In the genomic region with DNA sequence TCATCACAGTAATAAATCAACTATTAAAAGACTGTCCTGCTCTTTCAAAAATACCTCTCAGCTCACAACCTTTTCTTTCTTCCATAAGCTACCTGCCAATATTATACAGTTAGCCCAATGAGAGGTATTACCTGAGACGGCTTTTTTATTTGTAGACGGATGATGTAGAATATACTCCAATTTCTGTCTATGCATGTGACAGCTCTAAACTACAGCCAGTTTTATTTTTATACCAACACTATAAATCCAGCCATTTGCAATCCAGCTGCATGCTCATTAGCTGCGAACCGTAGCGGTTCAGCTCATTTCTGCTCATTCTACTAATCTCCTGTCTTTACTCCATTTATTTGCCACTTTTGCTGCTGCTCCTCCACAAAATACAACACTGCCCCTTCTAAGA, we compare ENCODE assay signal across 36 cellular contexts.
"Had no signal": no experiment of that assay in that cellular context is flagged by ENCODE, and none has a peak within 500 bp of the region (broad histone marks: within the 10 kb centered on the region; RNA-seq: fewer than 3 reads in every experiment).

No MANE protein-coding gene starts in this region.

- DNase-seq: Kasumi-1, MG63, MM.1S, MV-4-11, NCI-H1048, NCI-H1092, NCI-H1092 treated with DMSO at 0.1 percent for 48 hours, NCI-H1105, NCI-H1105 treated with DMSO at 0.1 percent for 48 hours, NCI-H1417, NCI-H1417 treated with DMSO at 0.1 percent for 48 hours, NCI-H1436, NCI-H1436 treated with DMSO at 0.1 percent for 48 hours, NCI-H146, NCI-H1694, NCI-H1694 treated with DMSO at 0.1 percent for 48 hours, NCI-H187, NCI-H187 treated with DMSO at 0.1 percent for 48 hours, NCI-H1930, NCI-H2029, NCI-H2029 treated with DMSO at 0.1 percent for 48 hours, NCI-H2081, NCI-H2081 treated with DMSO at 0.1 percent for 48 hours, NCI-H2107, NCI-H2171, NCI-H2171 treated with DMSO at 0.1 percent for 48 hours, NCI-H2227 treated with DMSO at 0.1 percent for 48 hours, NCI-H226, NCI-H345, NCI-H446, NCI-H446 treated with DMSO at 0.1 percent for 48 hours, NCI-H510A, NCI-H510A treated with DMSO at 0.1 percent for 48 hours, NCI-H524, NCI-H524 treated with DMSO at 0.1 percent for 48 hours had no signal

- H3K4me2 ChIP-seq: KMS-11 had no signal

- H3K27me3 ChIP-seq: MG63 had no signal

- H3K4me3 ChIP-seq: MG63 had no signal

- H3K9ac ChIP-seq: KMS-11 had no signal

- H3K9me3 ChIP-seq: MG63 had no signal

- H3K27ac ChIP-seq: KMS-11 had no signal
